ENCODE assay signal across 27 cellular contexts in the genomic region with DNA sequence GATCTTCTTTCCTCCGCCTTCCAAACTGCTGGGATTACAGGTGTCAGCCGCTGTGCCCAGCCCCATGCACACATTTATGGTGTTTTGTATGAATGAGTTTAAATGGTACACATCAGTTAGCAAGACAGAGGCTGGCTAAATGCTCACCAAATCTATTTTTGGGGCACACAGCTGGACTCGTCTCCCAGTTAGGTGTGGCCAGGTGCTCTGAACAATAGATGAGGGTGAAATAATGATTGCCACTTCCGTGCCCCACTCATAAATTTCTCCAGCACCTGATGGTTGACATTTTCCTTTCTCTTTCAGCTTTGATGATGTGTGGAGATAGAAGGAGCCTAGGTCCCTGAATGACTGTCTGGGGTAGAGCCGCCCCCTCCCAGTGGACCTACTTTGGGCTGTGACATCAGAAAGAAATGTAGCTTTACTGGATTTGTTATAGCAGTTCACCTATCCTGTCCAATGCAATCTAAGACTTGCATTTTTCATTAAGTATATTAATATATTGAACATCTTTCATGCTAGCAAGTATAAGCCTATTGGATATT. TPM values are rescaled to one million over a fixed set of nuclear protein-coding genes. Genes with fewer than 3 reads are reported as not detected.
DNase-seq lines count a peak whose midpoint lies in the region; ATAC-seq and TF ChIP-seq lines count a peak whose summit lies in the region.
"Had no signal": no experiment of that assay in that cellular context is flagged by ENCODE, and none has a peak within 500 bp of the region (broad histone marks: within the 10 kb centered on the region; RNA-seq: fewer than 3 reads in every experiment).

No MANE protein-coding gene starts in this region.

- H3K9me3 ChIP-seq in esophagus squamous epithelium = no peaks in the 10 kb centered on the region
- H3K9me3 ChIP-seq: Caco-2, heart left ventricle, left lung, SK-N-SH had no signal

- H3K27me3 ChIP-seq in esophagus squamous epithelium = no peaks in the 10 kb centered on the region
- H3K27me3 ChIP-seq: dorsolateral prefrontal cortex, heart left ventricle, left lung had no signal

- H3K27ac ChIP-seq in esophagus squamous epithelium = no peak overlapping the region
- H3K27ac ChIP-seq: C4-2B, dorsolateral prefrontal cortex, heart left ventricle, left lung had no signal

- H3K4me3 Mint-ChIP-seq in stimulated activated naive CD8-positive, alpha-beta T cell treated with anti-CD3 and anti-CD28 coated beads, Interleukin-15, amount 100 ng/mL, for 72 hours = no peak overlapping the region
- H3K4me3 Mint-ChIP-seq: activated CD8-positive, alpha-beta memory T cell treated with anti-CD3 and anti-CD28 coated beads, Interleukin-2, amount 10 ng/mL, durations not matched to agents 7 days and 5 days; activated naive CD4-positive, alpha-beta T cell treated with anti-CD3 and anti-CD28 coated beads, Interleukin-2, amount 10 ng/mL, durations not matched to agents 7 days and 5 days; activated T-helper 1 cell treated with anti-CD3 and anti-CD28 coated beads, Interleukin-12 subunit alpha, Interleukin-12 subunit beta, Interleukin-2, Interleukin-4 antibody, amounts not matched to agents 30 ng/mL and 10 ng/mL and 1 ng/mL, durations not matched to agents 14 hours and 24 hours and 36 hours; IgD-negative memory B cell; T-helper 1 cell treated with Interleukin-12 subunit alpha and Interleukin-12 subunit beta and Interleukin-4 antibody, amounts not matched to agents 30 μg/mL and 1 μg/mL, for 36 hours had no signal

- TF ChIP-seq CTCF in esophagus squamous epithelium (IDR thresholded peaks at IDR 0.05) = no peak

- H3K4me1 ChIP-seq in esophagus squamous epithelium = no peaks in the 10 kb centered on the region

- TF ChIP-seq POLR2A in esophagus squamous epithelium (IDR thresholded peaks at IDR 0.05) = no peak

- no peak for DNase-seq in activated CD4-positive, CD25-positive, alpha-beta regulatory T cell treated with anti-CD3 and anti-CD28 coated beads, Interleukin-2, amount 50 U/mL, for 72 hours
- DNase-seq in stimulated activated naive CD8-positive, alpha-beta T cell treated with anti-CD3 and anti-CD28 coated beads, Interleukin-15, Interleukin-2, amounts not matched to agents 100 U/mL and 50 U/mL, for 24 hours = no peak
- DNase-seq in stimulated activated naive CD8-positive, alpha-beta T cell treated with anti-CD3 and anti-CD28 coated beads, Interleukin-15, amount 100 ng/mL, for 72 hours = no peak
- DNase-seq in RPMI8226 (peak; percentile 74), cerebellar nuclear complex (lab: John Stamatoyannopoulos, UW) (no peak), esophagus squamous epithelium (lab: John Stamatoyannopoulos, UW) (no peak)
- DNase-seq: activated CD8-positive, alpha-beta memory T cell treated with anti-CD3 and anti-CD28 coated beads, Interleukin-2, amount 10 ng/mL, durations not matched to agents 7 days and 5 days; activated naive CD4-positive, alpha-beta T cell treated with anti-CD3 and anti-CD28 coated beads, Interleukin-2, amount 10 ng/mL, durations not matched to agents 7 days and 5 days; Caco-2; DMS79 treated with DMSO at 0.1 percent for 48 hours; dorsolateral prefrontal cortex; foreskin melanocyte; GF-D8; heart left ventricle; islet precursor cell; left lung; mesenchymal stem cell; NCI-H187 treated with DMSO at 0.1 percent for 48 hours; NCI-H82; SK-N-SH; stimulated activated CD4-positive, alpha-beta T cell treated with anti-CD3 and anti-CD28 coated beads, Interleukin-4, amount 100 ng/mL, for 4 hours had no signal

- H3K27ac Mint-ChIP-seq in stimulated activated naive CD8-positive, alpha-beta T cell treated with anti-CD3 and anti-CD28 coated beads, Interleukin-15, amount 100 ng/mL, for 72 hours = no peak overlapping the region
- H3K27ac Mint-ChIP-seq: activated CD8-positive, alpha-beta memory T cell treated with anti-CD3 and anti-CD28 coated beads, Interleukin-2, amount 10 ng/mL, durations not matched to agents 7 days and 5 days; activated naive CD4-positive, alpha-beta T cell treated with anti-CD3 and anti-CD28 coated beads, Interleukin-2, amount 10 ng/mL, durations not matched to agents 7 days and 5 days; activated T-helper 1 cell treated with anti-CD3 and anti-CD28 coated beads, Interleukin-12 subunit alpha, Interleukin-12 subunit beta, Interleukin-2, Interleukin-4 antibody, amounts not matched to agents 30 ng/mL and 10 ng/mL and 1 ng/mL, durations not matched to agents 14 hours and 24 hours and 36 hours; IgD-negative memory B cell; T-helper 1 cell treated with Interleukin-12 subunit alpha and Interleukin-12 subunit beta and Interleukin-4 antibody, amounts not matched to agents 30 μg/mL and 1 μg/mL, for 36 hours had no signal

- 59 to 61% methylated on average over 4 to 5 of the region's 5 CpGs for WGBS in esophagus squamous epithelium, 2 donors

- peak; percentile 47 to 62 for ATAC-seq in activated CD4-positive, CD25-positive, alpha-beta regulatory T cell treated with anti-CD3 and anti-CD28 coated beads, Interleukin-2, amount 50 U/mL, for 24 hours
- ATAC-seq in stimulated activated naive CD8-positive, alpha-beta T cell treated with anti-CD3 and anti-CD28 coated beads, Interleukin-15, Interleukin-2, amounts not matched to agents 100 U/mL and 50 U/mL, for 24 hours = peak; percentile 36
- no peak for ATAC-seq in stimulated activated naive CD8-positive, alpha-beta T cell treated with anti-CD3 and anti-CD28 coated beads, Interleukin-15, amount 100 ng/mL, for 72 hours
- no peak for ATAC-seq in HG02973 (IDR thresholded peaks at IDR 0.05; ENCODE audit: unreplicated experiment)
- ATAC-seq: activated CD8-positive, alpha-beta memory T cell treated with anti-CD3 and anti-CD28 coated beads, Interleukin-2, amount 10 ng/mL, durations not matched to agents 7 days and 5 days; heart left ventricle; left lung had no signal

- H3K4me3 ChIP-seq in esophagus squamous epithelium = no peak overlapping the region
- H3K4me3 ChIP-seq: dorsolateral prefrontal cortex, heart left ventricle, left lung had no signal

- no peaks in the 10 kb centered on the region for H3K27me3 Mint-ChIP-seq in stimulated activated naive CD8-positive, alpha-beta T cell treated with anti-CD3 and anti-CD28 coated beads, Interleukin-15, amount 100 ng/mL, for 72 hours
- H3K27me3 Mint-ChIP-seq: IgD-negative memory B cell had no signal

- H3K4me1 Mint-ChIP-seq in stimulated activated naive CD8-positive, alpha-beta T cell treated with anti-CD3 and anti-CD28 coated beads, Interleukin-15, amount 100 ng/mL, for 72 hours = peaks cover 14% of the 10 kb centered on the region

- intact Hi-C loops in esophagus squamous epithelium (cut with DNase I) = loop anchor here (10.0 kb wide), 2 partner anchors 224 to 394 kb away; no protein-coding TSS in a partner anchor

- no peaks in the 10 kb centered on the region for H3K36me3 ChIP-seq in esophagus squamous epithelium
- H3K36me3 ChIP-seq: heart left ventricle, left lung had no signal

- no peaks in the 10 kb centered on the region for H3K9me3 Mint-ChIP-seq in stimulated activated naive CD8-positive, alpha-beta T cell treated with anti-CD3 and anti-CD28 coated beads, Interleukin-15, amount 100 ng/mL, for 72 hours
- H3K9me3 Mint-ChIP-seq: activated naive CD4-positive, alpha-beta T cell treated with anti-CD3 and anti-CD28 coated beads, Interleukin-2, amount 10 ng/mL, durations not matched to agents 7 days and 5 days; activated T-helper 1 cell treated with anti-CD3 and anti-CD28 coated beads, Interleukin-12 subunit alpha, Interleukin-12 subunit beta, Interleukin-2, Interleukin-4 antibody, amounts not matched to agents 30 ng/mL and 10 ng/mL and 1 ng/mL, durations not matched to agents 14 hours and 24 hours and 36 hours; IgD-negative memory B cell; T-helper 1 cell treated with Interleukin-12 subunit alpha and Interleukin-12 subunit beta and Interleukin-4 antibody, amounts not matched to agents 30 μg/mL and 1 μg/mL, for 36 hours had no signal

RNA-seq across cellular contexts. Expression of gene RAPGEF1, which starts 8.6 kb away (rescaled TPM):
- total RNA-seq in esophagus squamous epithelium = 10 to 100 TPM; 12.2 to 40.4 (median 19.0) TPM

Comparison
In these comparisons a context has a peak if more than half of its experiments do, and no peak if none do; other contexts are left out.
1. ATAC-seq: peak in activated CD4-positive, CD25-positive, alpha-beta regulatory T cell treated with anti-CD3 and anti-CD28 coated beads, Interleukin-2, amount 50 U/mL, for 24 hours (2 of 2) and stimulated activated naive CD8-positive, alpha-beta T cell treated with anti-CD3 and anti-CD28 coated beads, Interleukin-15, Interleukin-2, amounts not matched to agents 100 U/mL and 50 U/mL, for 24 hours (single experiment); none in stimulated activated naive CD8-positive, alpha-beta T cell treated with anti-CD3 and anti-CD28 coated beads, Interleukin-15, amount 100 ng/mL, for 72 hours (single experiment) and HG02973 (single experiment).